In the genomic region with DNA sequence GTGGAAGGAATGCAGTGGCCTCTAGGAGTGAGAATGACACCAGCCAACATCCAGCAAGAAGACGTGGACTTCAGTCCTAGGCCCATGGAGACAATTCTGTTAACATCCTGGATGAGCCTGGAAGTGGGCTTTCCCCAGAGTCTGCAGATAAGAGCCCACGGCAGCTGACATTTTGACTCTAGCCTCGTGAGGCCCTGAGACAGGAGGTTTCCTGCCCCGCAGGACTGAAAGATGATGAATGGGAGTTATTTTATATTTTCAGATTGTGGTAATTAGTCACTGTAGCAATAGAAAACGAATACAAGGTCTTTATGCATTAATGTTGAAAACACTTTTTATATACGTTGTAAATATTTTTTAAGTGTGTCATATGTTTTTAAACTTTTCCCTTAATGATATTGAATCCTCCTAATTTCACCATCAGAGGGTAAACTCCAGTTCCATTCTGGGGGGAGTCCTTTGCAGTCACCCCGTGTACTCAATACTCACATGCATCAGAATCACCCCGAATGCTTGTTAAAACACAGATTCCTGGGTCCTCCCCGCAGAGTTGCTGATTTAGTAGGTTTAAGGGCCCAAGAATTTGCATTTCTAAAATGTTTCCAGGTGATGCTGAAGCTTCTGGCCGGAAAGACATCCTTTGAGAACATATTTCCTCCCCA, we compare ENCODE assay signal across 8 cellular contexts. TPM values are rescaled to one million over a fixed set of nuclear protein-coding genes. Genes with fewer than 3 reads are reported as not detected.
A peak's percentile ranks its signal among the peaks of the same experiment; 100 is the strongest.
DNase-seq lines count a peak whose midpoint lies in the region; ATAC-seq, FAIRE-seq and TF ChIP-seq lines count a peak whose summit lies in the region.

No MANE protein-coding gene starts in this region.

- H3K14ac ChIP-seq in H1 (ENCODE audit: insufficient read length), result no peak overlapping the region

- no peak overlapping the region for H2BK120ac ChIP-seq in H1 (replicated peaks; ENCODE audit: low read depth, low read length)

- no peak for TF ChIP-seq RAD21 in H1 (IDR thresholded peaks at IDR 0.05 in 1 of 2, conservative IDR thresholded peaks at IDR 0.05 in 1 of 2; ENCODE audit: low read depth in 2 of 2, low read length in 2 of 2)

- H3K4ac ChIP-seq in H1 (replicated peaks; ENCODE audit: insufficient read length, low read depth, low read length), result no peak overlapping the region

- H3K9me2 ChIP-seq in PC-3 (replicated peaks; ENCODE audit: low read length), result no peaks in the 10 kb centered on the region

- H3K27ac ChIP-seq in PC-3 (ENCODE audit: low read length) (0 out of 2 replicates have a peak overlapping the region, but pooled peaks have one; percentile 6), H1 (ENCODE audit: low read depth, low read length) (no peak overlapping the region), pancreas (peak overlapping the region in 1 of 4 donors; percentile 58), small intestine (ENCODE audit: low read depth in 1 of 2, low read length in 1 of 2) (peak overlapping the region in 1 of 2 donors; percentile 93)

- H4K5ac ChIP-seq in H1 (ENCODE audit: insufficient read length, low read depth, low read length), result peak overlapping the region; percentile 30

- H2BK5ac ChIP-seq in H1 (ENCODE audit: low read depth, low read length), result peak overlapping the region; percentile 26; the same call in 1 of the 2 replicates

- peak overlapping the region; percentile 64 for H2BK12ac ChIP-seq in H1 (ENCODE audit: low read depth, low read length)

- CTCF ChIA-PET in PC-3 (lab: Charles Lee) (interaction anchor here (0.5 to 1.0 kb wide), 3 partner anchors 40 to 570 kb away, joined by 3 to 6 read pairs (median 3); no protein-coding TSS in a partner anchor), H1 (lab: Charles Lee; ENCODE audit: partially characterized antibody) (interaction anchor here (0.9 to 1.0 kb wide), 2 partner anchors 16 to 36 kb away, joined by 3 read pairs; no protein-coding TSS in a partner anchor)

- no peak overlapping the region; the same call in 1 of the 2 replicates for H4K8ac ChIP-seq in H1 (ENCODE audit: extremely low read depth, insufficient read depth, low read length)

- 54% methylated on average over 10 of the region's 10 CpGs; no CpG with 5 or more reads in 1 of the 2 experiments for WGBS in H1 (ENCODE audit: extremely low coverage in 1 of 2, insufficient coverage in 1 of 2, insufficient read length in 1 of 2, insufficient replicate concordance in 2 of 2, low coverage in 1 of 2, low lambda C conversion rate in 2 of 2, missing lambda C conversion rate in 1 of 2), 2 experiments
- WGBS in pancreas, 2 donors, result 32 to 36% methylated on average over 10 of the region's 10 CpGs
- WGBS in small intestine, 3 donors, result 13 to 33% (median 24%) methylated on average over 10 of the region's 10 CpGs

- no peak overlapping the region for H3K18ac ChIP-seq in H1 (ENCODE audit: extremely low read depth, low read length)

- H2BK20ac ChIP-seq in H1 (ENCODE audit: low read length), result no peak overlapping the region; the same call in 1 of the 2 replicates

- H3K79me2 ChIP-seq in PC-3 (ENCODE audit: low read length) (peaks cover 44% of the 10 kb centered on the region), H1 (ENCODE audit: control insufficient read depth in 1 of 2, insufficient read depth in 2 of 2, low read length in 2 of 2) (peaks cover 7 to 38% of the 10 kb centered on the region in 2 experiments; a peak in 3 of 4 replicates)

- H3K23me2 ChIP-seq in H1 (ENCODE audit: low read depth, low read length), result no peaks in the 10 kb centered on the region; the same call in 1 of the 2 replicates

- H3K4me3 ChIP-seq in GM06990 (replicated peaks; ENCODE audit: low read depth, low read length), result peak overlapping the region; percentile 20
- H3K4me3 ChIP-seq in PC-3 (ENCODE audit: low read length), result peak overlapping the region; percentile 93
- H3K4me3 ChIP-seq in H1 (ENCODE audit: extremely low read depth in 1 of 4, insufficient read depth in 2 of 4, low read depth in 3 of 4, low read length in 4 of 4), result peak overlapping the region in 2 of 4 experiments; percentile 85 to 89; a peak in 3 of 8 replicates
- peak overlapping the region in 3 of 4 donors; percentile 81 to 96 (median 89) for H3K4me3 ChIP-seq in pancreas
- no peak overlapping the region for H3K4me3 ChIP-seq in small intestine (ENCODE audit: low read depth in 1 of 2, low read length in 2 of 2)

- H3K36me3 ChIP-seq in GM06990 (ENCODE audit: control insufficient read depth, insufficient read depth, low read length) (no peaks in the 10 kb centered on the region), PC-3 (ENCODE audit: low read depth, low read length) (no peaks in the 10 kb centered on the region), H1 (ENCODE audit: control insufficient read depth in 2 of 4, insufficient read depth in 4 of 4, low read length in 3 of 4) (no peaks in the 10 kb centered on the region), pancreas (no peaks in the 10 kb centered on the region), small intestine (ENCODE audit: control insufficient read depth in 2 of 2, insufficient read depth in 2 of 2, low read length in 2 of 2) (no peaks in the 10 kb centered on the region)

- peak overlapping the region; percentile 61 for H4K91ac ChIP-seq in H1 (replicated peaks; ENCODE audit: insufficient read length, low read length)

- POLR2A ChIA-PET in PC-3 (lab: Charles Lee; ENCODE audit: unreplicated experiment), result interaction anchor here (0.5 to 0.7 kb wide), 3 partner anchors 63 to 122 kb away, joined by 3 to 12 read pairs (median 6); no protein-coding TSS in a partner anchor
- POLR2A ChIA-PET in H1 (lab: Charles Lee; ENCODE audit: partially characterized antibody), result interaction anchor here (0.7 to 2.2 kb wide), 10 partner anchors 10 to 47 kb away, joined by 3 to 6 read pairs (median 4); a partner anchor contains a TSS

- no peaks in the 10 kb centered on the region for H3K27me3 ChIP-seq in GM06990 (replicated peaks; ENCODE audit: control insufficient read depth, insufficient read depth, low read length)
- no peaks in the 10 kb centered on the region for H3K27me3 ChIP-seq in PC-3 (ENCODE audit: low read length)
- H3K27me3 ChIP-seq in H1 (replicated peaks in 1 of 4; ENCODE audit: control insufficient read depth in 3 of 4, extremely low read depth in 1 of 4, insufficient read depth in 3 of 4, low read length in 3 of 4), result peaks cover 0 to 3% (median 0%) of the 10 kb centered on the region in 4 experiments; a peak in 1 of 7 replicates
- H3K27me3 ChIP-seq in pancreas, result no peaks in the 10 kb centered on the region
- H3K27me3 ChIP-seq in small intestine (ENCODE audit: control insufficient read depth in 2 of 2, insufficient read depth in 2 of 2, low read length in 2 of 2), result no peaks in the 10 kb centered on the region

- H4K20me1 ChIP-seq in PC-3 (ENCODE audit: low read length) (no peaks in the 10 kb centered on the region), H1 (replicated peaks in 1 of 2; ENCODE audit: control insufficient read depth in 1 of 2, insufficient read depth in 2 of 2, low read length in 2 of 2) (peaks cover 6 to 7% of the 10 kb centered on the region in 2 experiments)

- no peak for TF ChIP-seq POLR2A in H1 (IDR thresholded peaks at IDR 0.05; ENCODE audit: control extremely low read depth in 1 of 2, low read depth in 2 of 2, low read length in 2 of 2)

- no peak for TF ChIP-seq EP300 in H1 (IDR thresholded peaks at IDR 0.05; ENCODE audit: borderline replicate concordance in 1 of 2, low read depth in 2 of 2, low read length in 2 of 2)

- peak overlapping the region; percentile 70 for H3K4me2 ChIP-seq in PC-3 (ENCODE audit: low read length)
- H3K4me2 ChIP-seq in H1 (ENCODE audit: insufficient read depth in 1 of 2, low read depth in 2 of 2, low read length in 2 of 2), result peak overlapping the region; percentile 55 to 79

- no peaks in the 10 kb centered on the region for H3K9me3 ChIP-seq in PC-3 (ENCODE audit: low read length)
- no peaks in the 10 kb centered on the region for H3K9me3 ChIP-seq in H1 (ENCODE audit: insufficient read depth in 2 of 2, low read depth in 1 of 2, low read length in 1 of 2)
- no peaks in the 10 kb centered on the region for H3K9me3 ChIP-seq in pancreas
- no peaks in the 10 kb centered on the region for H3K9me3 ChIP-seq in small intestine (ENCODE audit: control insufficient read depth, low read depth)

- TF ChIP-seq CTCF in GM06990 (IDR thresholded peaks at IDR 0.05; ENCODE audit: insufficient read depth, low read length, poor library complexity, severe bottlenecking) (no peak), PC-3 (conservative IDR thresholded peaks at IDR 0.05; ENCODE audit: low read depth, low read length) (no peak), H1 (IDR thresholded peaks at IDR 0.05; ENCODE audit: control extremely low read depth in 1 of 3, insufficient read depth in 1 of 3, low read depth in 1 of 3, low read length in 3 of 3) (no peak), pancreas (IDR thresholded peaks at IDR 0.05) (no peak)

- DNase-seq in GM06990 (ENCODE audit: extremely low read depth, insufficient read length) (no peak), PC-3 (peak; percentile 20), H1 (ENCODE audit: low read depth in 1 of 2, low spot score in 2 of 2) (no peak), pancreas (no peak), small intestine (no peak), occipital lobe (lab: John Stamatoyannopoulos, UW) (no peak)
- DNase-seq in activated CD8-positive, alpha-beta memory T cell treated with anti-CD3 and anti-CD28 coated beads, Interleukin-2, amount 50 U/mL, for 48 hours, result no peak

- H3F3A ChIP-seq in PC-3 (ENCODE audit: low read length, unreplicated experiment), result no peaks in the 10 kb centered on the region

- no peak overlapping the region for H2AK5ac ChIP-seq in H1 (ENCODE audit: low read depth, low read length)

- no peak overlapping the region for H2BK15ac ChIP-seq in H1 (ENCODE audit: low read length)

- FAIRE-seq in H1 (lab: Jason Lieb, UNC) (no peak), pancreas (lab: Jason Lieb, UNC) (no peak), small intestine (lab: Jason Lieb, UNC) (no peak)

- H3K56ac ChIP-seq in H1 (replicated peaks; ENCODE audit: insufficient read length, low read depth, low read length), result no peak overlapping the region

- H3K4me1 ChIP-seq in PC-3 (ENCODE audit: insufficient read depth, low read length) (peaks cover 23% of the 10 kb centered on the region), H1 (replicated peaks in 1 of 4; ENCODE audit: control insufficient read depth in 3 of 4, insufficient read depth in 4 of 4, low read length in 3 of 4) (peaks cover 0 to 15% (median 3%) of the 10 kb centered on the region in 4 experiments; a peak in 4 of 7 replicates), pancreas (peaks cover 0 to 7% (median 4%) of the 10 kb centered on the region in 3 donors), small intestine (ENCODE audit: control insufficient read depth in 2 of 2, insufficient read depth in 1 of 2, low read depth in 1 of 2, low read length in 1 of 2) (peaks cover 0 to 4% of the 10 kb centered on the region in 2 donors)

- no peak overlapping the region for H3K23ac ChIP-seq in H1 (ENCODE audit: insufficient read length)

- no peak overlapping the region for H3K9ac ChIP-seq in PC-3 (ENCODE audit: low read length)
- H3K9ac ChIP-seq in H1 (replicated peaks in 1 of 4; ENCODE audit: extremely low read depth in 1 of 4, low read depth in 3 of 4, low read length in 3 of 4), result no peak overlapping the region

- intact Hi-C loops in PC-3 (cut with micrococcal nuclease) (loop anchor here (2.0 to 10.0 kb wide), 3 partner anchors 39 to 63 kb away; a partner anchor contains a TSS), pancreas (cut with DNase I) (no loop called here)

- H2AFZ ChIP-seq in PC-3 (ENCODE audit: low read length) (peak overlapping the region; percentile 85), H1 (ENCODE audit: low read length) (peak overlapping the region; percentile 95)

- BruUV-seq in PC-3 (replicated peaks; lab: Mats Ljungman, UMichigan), result TSS peak; percentile 72

- ATAC-seq in PC-3, result no peak
- no peak for ATAC-seq in pancreas
- no peak for ATAC-seq in HG02610 (IDR thresholded peaks at IDR 0.05; ENCODE audit: unreplicated experiment)

- H3K79me1 ChIP-seq in H1 (ENCODE audit: low read depth, low read length), result peaks cover 10% of the 10 kb centered on the region

RNA-seq across cellular contexts. Expression of a gene that starts 0.5 kb away (rescaled TPM):
- total RNA-seq in PC-3 (2014; rRNA removed) (13.0 and 14.5 TPM in 2 replicates), pancreas (10 to 100 TPM in 1 of 6 donors, 1 to 10 TPM in 5; 5.6 to 10.2 (median 9.0) TPM), occipital lobe (7.6 TPM)
- total RNA-seq in H1 (2021; fragmentation: NEBNext Ultra II Directional; extraction: Animal tissue kit (Norgen Biotek cat#: 25700)), result 16.3 and 18.6 TPM in 2 replicates
- polyA plus RNA-seq in H1 (2011; rRNA removed) (9.7 and 16.8 TPM in 2 replicates), pancreas (10 to 100 TPM; 11.2 to 13.5 TPM), small intestine (10 to 100 TPM; 11.1 to 13.6 (median 12.0) TPM)
- polyA plus RNA-seq in H1 (2011; cell fraction: cytosol; rRNA removed), result 10.5 TPM
- 68.1 TPM for polyA plus RNA-seq in H1 (2011; cell fraction: nucleus; rRNA removed)
- 9.3 to 14.4 TPM (median 12.9 TPM) in 4 replicates for polyA plus RNA-seq in H1 (2012, experiment 1 of 2)
- polyA plus RNA-seq in H1 (2012, experiment 2 of 2), result 9.0 TPM
- polyA plus RNA-seq in H1 (2013, experiment 1 of 2), result 15.5 TPM
- 14.1 TPM for polyA plus RNA-seq in H1 (2013, experiment 2 of 2)
- 12.6 and 14.2 TPM in 2 replicates for polyA minus RNA-seq in H1 (2011; rRNA and poly(A)+ RNA removed)
- 8.7 TPM for polyA minus RNA-seq in H1 (2011; cell fraction: cytosol; rRNA and poly(A)+ RNA removed)
- polyA minus RNA-seq in H1 (2011; cell fraction: nucleus; rRNA and poly(A)+ RNA removed), result 23.8 TPM

RNA-seq across cellular contexts. Expression of a gene that starts 35.1 kb away (rescaled TPM):
- total RNA-seq in PC-3 (2014; rRNA removed) (not detected in 2 replicates), pancreas (1 to 10 TPM in 4 of 6 donors, under 1 TPM in 2; 0.37 to 2.5 (median 1.4) TPM), occipital lobe (2.3 TPM)
- 11.0 and 11.9 TPM in 2 replicates for total RNA-seq in H1 (2021; fragmentation: NEBNext Ultra II Directional; extraction: Animal tissue kit (Norgen Biotek cat#: 25700))
- polyA plus RNA-seq in H1 (2011; rRNA removed) (7.5 and 12.2 TPM in 2 replicates), pancreas (1 to 10 TPM; 4.0 to 4.2 TPM), small intestine (10 to 100 TPM in 1 of 3 donors, 1 to 10 TPM in 1, under 1 TPM in 1; 0.81 to 16.9 (median 1.1) TPM)
- 7.1 TPM for polyA plus RNA-seq in H1 (2011; cell fraction: cytosol; rRNA removed)
- polyA plus RNA-seq in H1 (2011; cell fraction: nucleus; rRNA removed), result 7.9 TPM
- 6.8 to 11.3 TPM (median 8.2 TPM) in 4 replicates for polyA plus RNA-seq in H1 (2012, experiment 1 of 2)
- 13.9 TPM for polyA plus RNA-seq in H1 (2012, experiment 2 of 2)
- polyA plus RNA-seq in H1 (2013, experiment 1 of 2), result 11.8 TPM
- polyA plus RNA-seq in H1 (2013, experiment 2 of 2), result 12.8 TPM
- polyA minus RNA-seq in H1 (2011; rRNA and poly(A)+ RNA removed), result 4.3 and 5.4 TPM in 2 replicates
- 6.4 TPM for polyA minus RNA-seq in H1 (2011; cell fraction: cytosol; rRNA and poly(A)+ RNA removed)
- 7.7 TPM for polyA minus RNA-seq in H1 (2011; cell fraction: nucleus; rRNA and poly(A)+ RNA removed)

Comparison
In these comparisons a context has a peak if more than half of its experiments do, and no peak if none do; other contexts are left out.
1. H3K4me3 ChIP-seq: peak in GM06990 (single experiment), PC-3 (single experiment) and pancreas (3 of 4); none in small intestine (0 of 2).